In genomic region chr7:17599733-17600685, GRCh38 we compare ENCODE assay signal across 11 cellular contexts.
DNase-seq lines count a peak whose midpoint lies in the region; ATAC-seq, FAIRE-seq and TF ChIP-seq lines count a peak whose summit lies in the region.
"Had no signal": no experiment of that assay in that cellular context is flagged by ENCODE, and none has a peak within 500 bp of the region (broad histone marks: within the 10 kb centered on the region; RNA-seq: fewer than 3 reads in every experiment).

No MANE protein-coding gene starts in this region.

- no peaks in the 10 kb centered on the region for H3K4me1 Mint-ChIP-seq in activated naive CD8-positive, alpha-beta T cell treated with anti-CD3 and anti-CD28 coated beads, Interleukin-2, amount 50 U/mL, for 24 hours
- H3K4me1 Mint-ChIP-seq: neural crest cell had no signal

- DNase-seq in BJ (ENCODE audit: low read depth), result peak; percentile 73
- DNase-seq in M059J (ENCODE audit: low read depth), result peak; percentile 98
- peak; percentile 96 for DNase-seq in astrocyte of the cerebellum (ENCODE audit: low read depth)
- DNase-seq in HepG2 (ENCODE audit: low spot score), result peak; percentile 45
- no peak for DNase-seq in activated naive CD8-positive, alpha-beta T cell treated with anti-CD3 and anti-CD28 coated beads, Interleukin-2, amount 50 U/mL, for 24 hours
- DNase-seq in 8988T, result no peak
- DNase-seq in ecto neural progenitor cell (ENCODE audit: low spot score), result no peak
- DNase-seq: activated T-cell treated with anti-CD3 and anti-CD28 coated beads, Interleukin-2, amount 50 U/mL, for 4 hours; gastrocnemius medialis had no signal

- no peak overlapping the region for H2AFZ ChIP-seq in HepG2 (ENCODE audit: low read length)

- H3K9me3 Mint-ChIP-seq in activated naive CD8-positive, alpha-beta T cell treated with anti-CD3 and anti-CD28 coated beads, Interleukin-2, amount 50 U/mL, for 24 hours, result peaks cover 14% of the 10 kb centered on the region

- no peak for FAIRE-seq in HepG2 (lab: Jason Lieb, UNC)

- no TSS peak for BruUV-seq in HepG2 (replicated peaks; lab: Mats Ljungman, UMichigan)

- no peaks in the 10 kb centered on the region for H3K27me3 Mint-ChIP-seq in activated naive CD8-positive, alpha-beta T cell treated with anti-CD3 and anti-CD28 coated beads, Interleukin-2, amount 50 U/mL, for 24 hours

- no peak for TF ChIP-seq RAD21 in HepG2 (CRISPR knock-in tag; IDR thresholded peaks at IDR 0.05)

- no peak overlapping the region for H3K4me2 ChIP-seq in HepG2 (ENCODE audit: low read depth, low read length)

- peaks cover 13% of the 10 kb centered on the region for H3K4me1 ChIP-seq in HepG2 (ENCODE audit: insufficient read depth, low read length)
- H3K4me1 ChIP-seq: gastrocnemius medialis had no signal

- no peak overlapping the region for H3K4me3 ChIP-seq in BJ (ENCODE audit: low read depth, low read length)
- no peak overlapping the region for H3K4me3 ChIP-seq in astrocyte of the cerebellum (ENCODE audit: low read depth, low read length)
- H3K4me3 ChIP-seq in HepG2 (replicated peaks in 1 of 3; ENCODE audit: insufficient read depth in 1 of 3, low read depth in 2 of 3, low read length in 3 of 3), result no peak overlapping the region
- H3K4me3 ChIP-seq: gastrocnemius medialis had no signal

- H3K27ac Mint-ChIP-seq in activated naive CD8-positive, alpha-beta T cell treated with anti-CD3 and anti-CD28 coated beads, Interleukin-2, amount 50 U/mL, for 24 hours, result no peak overlapping the region

- no peak overlapping the region for H3K9ac ChIP-seq in HepG2 (ENCODE audit: insufficient read depth, low read depth, low read length)

- H3K36me3 Mint-ChIP-seq in activated naive CD8-positive, alpha-beta T cell treated with anti-CD3 and anti-CD28 coated beads, Interleukin-2, amount 50 U/mL, for 24 hours (ENCODE audit: low read depth), result no peaks in the 10 kb centered on the region

- intact Hi-C loops in HepG2 (cut with micrococcal nuclease; ENCODE audit: unreplicated experiment), result no loop called here

- CTCF ChIA-PET in BJ (lab: Yijun Ruan, JAX), result no interaction called here
- CTCF ChIA-PET in HepG2 (lab: Yijun Ruan, JAX; ENCODE audit: low intra/inter-chr PET ratio, low total read pairs), result no interaction called here

- no peaks in the 10 kb centered on the region for H3K9me3 ChIP-seq in HepG2 (ENCODE audit: low read length)
- H3K9me3 ChIP-seq: gastrocnemius medialis had no signal

- no peaks in the 10 kb centered on the region for H3K27me3 ChIP-seq in BJ (ENCODE audit: control insufficient read depth, insufficient read depth, low read length)
- no peaks in the 10 kb centered on the region for H3K27me3 ChIP-seq in HepG2 (ENCODE audit: control insufficient read depth in 1 of 2, insufficient read depth in 2 of 2, low read length in 2 of 2)
- H3K27me3 ChIP-seq: gastrocnemius medialis had no signal

- peak in 1 of 2 experiments; percentile 67; a peak in 1 of 4 replicates for TF ChIP-seq EP300 in HepG2 (IDR thresholded peaks at IDR 0.05; ENCODE audit: low read depth in 2 of 2, low read length in 2 of 2)
- no peak for TF ChIP-seq EP300 in HepG2 (CRISPR knock-in tag; IDR thresholded peaks at IDR 0.05; ENCODE audit: borderline replicate concordance)

- H3K79me2 ChIP-seq in HepG2 (ENCODE audit: insufficient read depth, low read length), result no peaks in the 10 kb centered on the region

- H4K20me1 ChIP-seq in HepG2 (ENCODE audit: insufficient read depth, low read length), result no peaks in the 10 kb centered on the region

- no peak overlapping the region for H3K27ac ChIP-seq in HepG2 (ENCODE audit: extremely low read length, insufficient read depth, low read length)
- H3K27ac ChIP-seq: gastrocnemius medialis had no signal

- POLR2A ChIA-PET in BJ (lab: Charles Lee), result interaction anchor here (0.9 kb wide), 1 partner anchor 13 kb away, joined by 3 read pairs; no protein-coding TSS in a partner anchor
- POLR2A ChIA-PET in HepG2 (lab: Yijun Ruan, JAX), result no interaction called here

- no peak overlapping the region for H3K4me3 Mint-ChIP-seq in activated naive CD8-positive, alpha-beta T cell treated with anti-CD3 and anti-CD28 coated beads, Interleukin-2, amount 50 U/mL, for 24 hours
- H3K4me3 Mint-ChIP-seq: activated T-cell treated with anti-CD3 and anti-CD28 coated beads, Interleukin-2, amount 50 U/mL, for 4 hours; neural crest cell had no signal

- WGBS in HepG2 (ENCODE audit: low lambda C conversion rate), result 18% methylated on average over 8 of the region's 8 CpGs

- ATAC-seq in HepG2 (peak; percentile 62; the same call in 2 of the 3 replicates), HG03045 (IDR thresholded peaks at IDR 0.05; ENCODE audit: unreplicated experiment) (no peak)
- no peak for ATAC-seq in activated naive CD8-positive, alpha-beta T cell treated with anti-CD3 and anti-CD28 coated beads, Interleukin-2, amount 50 U/mL, for 24 hours
- ATAC-seq: activated T-cell treated with anti-CD3 and anti-CD28 coated beads, Interleukin-2, amount 50 U/mL, for 4 hours; gastrocnemius medialis had no signal

- TF ChIP-seq POLR2A in HepG2 (IDR thresholded peaks at IDR 0.05; ENCODE audit: insufficient read depth in 1 of 2, low read depth in 2 of 2, low read length in 2 of 2), result no peak

- no peaks in the 10 kb centered on the region for H3K36me3 ChIP-seq in BJ (ENCODE audit: control insufficient read depth, insufficient read depth, low read length)
- H3K36me3 ChIP-seq in HepG2 (replicated peaks in 1 of 2; ENCODE audit: control insufficient read depth in 1 of 2, insufficient read depth in 2 of 2, low read length in 2 of 2), result no peaks in the 10 kb centered on the region
- H3K36me3 ChIP-seq: gastrocnemius medialis had no signal

- in situ Hi-C loops in astrocyte of the cerebellum (cut with HindIII; ENCODE audit: low sequenced_read_pairs) (no loop called here), HepG2 (cut with HindIII; ENCODE audit: extremely low pct_ligation_motif_present, low pct_unique_long_range_greater_than_20kb) (no loop called here)

- no peak for TF ChIP-seq CTCF in BJ (IDR thresholded peaks at IDR 0.05; ENCODE audit: insufficient read depth, low read depth, low read length)
- TF ChIP-seq CTCF in astrocyte of the cerebellum (IDR thresholded peaks at IDR 0.05; ENCODE audit: low read depth, low read length, missing control alignments), result no peak
- TF ChIP-seq CTCF in HepG2 (CRISPR knock-in tag; IDR thresholded peaks at IDR 0.05), result no peak

TF ChIP-seq in HepG2, 621 proteins besides CTCF, POLR2A, EP300 and RAD21 (continues in another document):
- TF ChIP-seq ZNF350 (CRISPR knock-in tag; IDR thresholded peaks at IDR 0.05; ENCODE audit: borderline replicate concordance, low read depth) (no peak), ZNF205 (CRISPR knock-in tag; IDR thresholded peaks at IDR 0.05) (no peak), IRF2 (CRISPR knock-in tag; IDR thresholded peaks at IDR 0.05) (no peak), ZNF564 (CRISPR knock-in tag; IDR thresholded peaks at IDR 0.05) (no peak), ZNF792 (CRISPR knock-in tag; IDR thresholded peaks at IDR 0.05) (no peak), SOX5 (CRISPR knock-in tag; IDR thresholded peaks at IDR 0.05; ENCODE audit: borderline replicate concordance) (no peak), MIER3 (CRISPR knock-in tag; IDR thresholded peaks at IDR 0.05; ENCODE audit: borderline replicate concordance) (no peak), HNRNPL (IDR thresholded peaks at IDR 0.05; ENCODE audit: low read depth, low read length) (no peak), FIP1L1 (IDR thresholded peaks at IDR 0.05; ENCODE audit: borderline replicate concordance, insufficient read depth, low read depth, low read length) (no peak), ZNF142 (CRISPR knock-in tag; IDR thresholded peaks at IDR 0.05) (no peak), HNF4G (IDR thresholded peaks at IDR 0.05; ENCODE audit: borderline replicate concordance, low read depth, low read length) (no peak), HNF4G (CRISPR knock-in tag; IDR thresholded peaks at IDR 0.05; ENCODE audit: borderline replicate concordance, low read depth) (no peak), ZNF225 (CRISPR knock-in tag; IDR thresholded peaks at IDR 0.05) (no peak), ZNF367 (CRISPR knock-in tag; IDR thresholded peaks at IDR 0.05; ENCODE audit: borderline replicate concordance) (no peak), ZNF234 (CRISPR knock-in tag; conservative IDR thresholded peaks at IDR 0.05) (no peak)

Comparison
In these comparisons a context has a peak if more than half of its experiments do, and no peak if none do; other contexts are left out.
1. DNase-seq: peak in BJ (single experiment), M059J (single experiment), astrocyte of the cerebellum (single experiment) and HepG2 (single experiment); none in activated naive CD8-positive, alpha-beta T cell treated with anti-CD3 and anti-CD28 coated beads, Interleukin-2, amount 50 U/mL, for 24 hours (single experiment), 8988T (single experiment) and ecto neural progenitor cell (single experiment).